ENCODE assay signal across 2 cellular contexts in genomic region chr10:21587391-21587790, GRCh38.
A peak's percentile ranks its signal among the peaks of the same experiment; 100 is the strongest.
TF ChIP-seq lines count a peak whose summit lies in the region.

No MANE protein-coding gene starts in this region.

TF ChIP-seq in HCT116, 20 proteins besides CTCF, POLR2A, EP300 and RAD21:
- TF ChIP-seq CBX3 (IDR thresholded peaks at IDR 0.05; ENCODE audit: low read depth): no peak
- TF ChIP-seq ATF3 (IDR thresholded peaks at IDR 0.05): no peak
- no peak for TF ChIP-seq SRF (IDR thresholded peaks at IDR 0.05; ENCODE audit: low read depth)
- no peak for TF ChIP-seq YY1 (IDR thresholded peaks at IDR 0.05; ENCODE audit: extremely low read depth, insufficient replicate concordance, low read depth, low read length)
- TF ChIP-seq POLR2AphosphoS5 (IDR thresholded peaks at IDR 0.05; ENCODE audit: low read depth, low read length): no peak
- no peak for TF ChIP-seq SP1 (IDR thresholded peaks at IDR 0.05; ENCODE audit: low read depth)
- TF ChIP-seq ELF1 (IDR thresholded peaks at IDR 0.05; ENCODE audit: borderline replicate concordance, low read depth): no peak
- no peak for TF ChIP-seq TCF7L2 (IDR thresholded peaks at IDR 0.05; ENCODE audit: borderline replicate concordance, extremely low read depth, insufficient read depth, insufficient read length)
- TF ChIP-seq EGR1 (IDR thresholded peaks at IDR 0.05; ENCODE audit: low read depth): no peak
- no peak for TF ChIP-seq EZH2phosphoT487 (IDR thresholded peaks at IDR 0.05; ENCODE audit: borderline replicate concordance)
- no peak for TF ChIP-seq FOSL1 (IDR thresholded peaks at IDR 0.05; ENCODE audit: low read depth)
- TF ChIP-seq ZBTB33 (IDR thresholded peaks at IDR 0.05; ENCODE audit: extremely low read depth, insufficient replicate concordance, low read length): no peak
- no peak for TF ChIP-seq REST (IDR thresholded peaks at IDR 0.05; ENCODE audit: low read depth)
- TF ChIP-seq CEBPB (IDR thresholded peaks at IDR 0.05; ENCODE audit: low read depth): no peak
- no peak for TF ChIP-seq EZH2 (IDR thresholded peaks at IDR 0.05)
- no peak for TF ChIP-seq ZFX (IDR thresholded peaks at IDR 0.05)
- TF ChIP-seq MAX (IDR thresholded peaks at IDR 0.05): no peak
- TF ChIP-seq JUND (IDR thresholded peaks at IDR 0.05): no peak
- no peak for TF ChIP-seq SIN3A (IDR thresholded peaks at IDR 0.05; ENCODE audit: low read depth)
TF ChIP-seq in HCT116: peak in this region for 0.

TF ChIP-seq in K562, 482 proteins besides CTCF, POLR2A, EP300 and RAD21:
- no peak for TF ChIP-seq UBTF (IDR thresholded peaks at IDR 0.05; ENCODE audit: borderline replicate concordance in 1 of 2, low read depth in 2 of 2, low read length in 2 of 2)
- no peak for TF ChIP-seq E2F3 (CRISPR knock-in tag; IDR thresholded peaks at IDR 0.05)
- TF ChIP-seq CBX8 (IDR thresholded peaks at IDR 0.05; ENCODE audit: borderline replicate concordance, extremely low read depth, low read depth, low read length, poor library complexity, severe bottlenecking): no peak
- TF ChIP-seq MAX (CRISPR knock-in tag; IDR thresholded peaks at IDR 0.05): no peak
- TF ChIP-seq C11orf30 (IDR thresholded peaks at IDR 0.05; ENCODE audit: low read depth): peak; percentile 54; the same call in 1 of the 2 replicates
- TF ChIP-seq MAFG (tag; conservative IDR thresholded peaks at IDR 0.05): peak; percentile 31; the same call in 1 of the 2 replicates
- peak; percentile 65 for TF ChIP-seq ZNF316 (IDR thresholded peaks at IDR 0.05)
- TF ChIP-seq ATF4 (CRISPR knock-in tag; IDR thresholded peaks at IDR 0.05): no peak
- no peak for TF ChIP-seq AFF4 (CRISPR knock-in tag; IDR thresholded peaks at IDR 0.05)
